26 cellular contexts compared by ENCODE assay signal in genomic region chr1:30101016-30101415, GRCh38.
"Had no signal": no experiment of that assay in that cellular context is flagged by ENCODE, and none has a peak within 500 bp of the region (broad histone marks: within the 10 kb centered on the region; RNA-seq: fewer than 3 reads in every experiment).

No MANE protein-coding gene starts in this region.

- H3K4me1 Mint-ChIP-seq: activated CD4-positive, alpha-beta memory T cell treated with anti-CD3 and anti-CD28 coated beads, Interleukin-2, amount 10 ng/mL, durations not matched to agents 7 days and 5 days; activated CD4-positive, alpha-beta T cell treated with anti-CD3 and anti-CD28 coated beads, Interleukin-2, amount 10 ng/mL, durations not matched to agents 7 days and 5 days; activated T-helper 17 cell treated with anti-CD3 and anti-CD28 coated beads, Interleukin-2, amount 50 U/mL, for 72 hours; central memory CD8-positive, alpha-beta T cell had no signal

- ATAC-seq: activated T-cell treated with anti-CD3 and anti-CD28 coated beads, Interleukin-2, amount 50 U/mL, for 4 hours; activated T-helper 17 cell treated with anti-CD3 and anti-CD28 coated beads, Interleukin-2, amount 50 U/mL, for 72 hours; effector memory CD8-positive, alpha-beta T cell; foreskin keratinocyte; gastrocnemius medialis had no signal

- H3K4me3 ChIP-seq: esophagus muscularis mucosa, gastrocnemius medialis had no signal

- H3K9me3 Mint-ChIP-seq: activated CD4-positive, alpha-beta memory T cell treated with anti-CD3 and anti-CD28 coated beads, Interleukin-2, amount 10 ng/mL, durations not matched to agents 7 days and 5 days; activated CD4-positive, alpha-beta T cell treated with anti-CD3 and anti-CD28 coated beads, Interleukin-2, amount 10 ng/mL, durations not matched to agents 7 days and 5 days; activated T-cell treated with anti-CD3 and anti-CD28 coated beads, Interleukin-2, amount 50 U/mL, for 4 hours; activated T-helper 17 cell treated with anti-CD3 and anti-CD28 coated beads, Interleukin-2, amount 50 U/mL, for 72 hours; central memory CD8-positive, alpha-beta T cell; effector memory CD8-positive, alpha-beta T cell had no signal

- H3K36me3 ChIP-seq: brain microvascular endothelial cell, esophagus muscularis mucosa, gastrocnemius medialis had no signal

- H3K27me3 Mint-ChIP-seq: activated CD4-positive, alpha-beta memory T cell treated with anti-CD3 and anti-CD28 coated beads, Interleukin-2, amount 10 ng/mL, durations not matched to agents 7 days and 5 days; activated CD4-positive, alpha-beta T cell treated with anti-CD3 and anti-CD28 coated beads, Interleukin-2, amount 10 ng/mL, durations not matched to agents 7 days and 5 days; activated T-helper 17 cell treated with anti-CD3 and anti-CD28 coated beads, Interleukin-2, amount 50 U/mL, for 72 hours had no signal

- H3K4me1 ChIP-seq: foreskin keratinocyte, gastrocnemius medialis had no signal

- H3K4me3 Mint-ChIP-seq: activated CD4-positive, alpha-beta memory T cell treated with anti-CD3 and anti-CD28 coated beads, Interleukin-2, amount 10 ng/mL, durations not matched to agents 7 days and 5 days; activated CD4-positive, alpha-beta T cell treated with anti-CD3 and anti-CD28 coated beads, Interleukin-2, amount 10 ng/mL, durations not matched to agents 7 days and 5 days; activated naive CD8-positive, alpha-beta T cell; activated T-cell treated with anti-CD3 and anti-CD28 coated beads, Interleukin-2, amount 50 U/mL, for 4 hours; activated T-helper 17 cell treated with anti-CD3 and anti-CD28 coated beads, Interleukin-2, amount 50 U/mL, for 72 hours; central memory CD8-positive, alpha-beta T cell; effector memory CD8-positive, alpha-beta T cell; WTC11 had no signal

- DNase-seq: activated CD4-positive, alpha-beta memory T cell treated with anti-CD3 and anti-CD28 coated beads, Interleukin-2, amount 10 ng/mL, durations not matched to agents 7 days and 5 days; activated CD4-positive, alpha-beta T cell treated with anti-CD3 and anti-CD28 coated beads for 1 hour; activated CD4-positive, alpha-beta T cell treated with anti-CD3 and anti-CD28 coated beads for 4 hours; activated CD4-positive, alpha-beta T cell treated with anti-CD3 and anti-CD28 coated beads, Interleukin-2, amount 10 ng/mL, durations not matched to agents 7 days and 5 days; activated CD4-positive, alpha-beta T cell treated with anti-CD3 and anti-CD28 coated beads, Interleukin-2, amount 50 U/mL, for 4 hours; activated CD8-positive, alpha-beta memory T cell treated with anti-CD3 and anti-CD28 coated beads, Interleukin-2, amount 50 U/mL, for 48 hours; activated effector memory CD4-positive, alpha-beta T cell treated with Interleukin-2 at 50 U/mL for 16 hours; activated gamma-delta T cell treated with Interleukin-2 at 50 U/mL for 16 hours; activated naive CD4-positive, alpha-beta T cell treated with anti-CD3 and anti-CD28 coated beads, Interleukin-2, amount 50 U/mL, for 16 hours; activated naive CD4-positive, alpha-beta T cell treated with Interleukin-2 at 50 U/mL for 16 hours; activated T-cell treated with anti-CD3 and anti-CD28 coated beads for 4 hours; activated T-cell treated with anti-CD3 and anti-CD28 coated beads, Interleukin-2, amount 50 U/mL, for 4 hours; amniotic stem cell; brain microvascular endothelial cell; cortex of kidney; effector CD4-positive, alpha-beta T cell; effector memory CD8-positive, alpha-beta T cell; erythroblast; foreskin keratinocyte; gastrocnemius medialis; T-helper 2 cell had no signal

- H3K36me3 Mint-ChIP-seq: activated naive CD8-positive, alpha-beta T cell; WTC11 had no signal

- H3K27ac ChIP-seq: brain microvascular endothelial cell, esophagus muscularis mucosa, foreskin keratinocyte, gastrocnemius medialis had no signal

- H3K27me3 ChIP-seq: brain microvascular endothelial cell had no signal

- H3K27ac Mint-ChIP-seq: activated CD4-positive, alpha-beta memory T cell treated with anti-CD3 and anti-CD28 coated beads, Interleukin-2, amount 10 ng/mL, durations not matched to agents 7 days and 5 days; activated CD4-positive, alpha-beta T cell treated with anti-CD3 and anti-CD28 coated beads, Interleukin-2, amount 10 ng/mL, durations not matched to agents 7 days and 5 days; activated naive CD8-positive, alpha-beta T cell; activated T-helper 17 cell treated with anti-CD3 and anti-CD28 coated beads, Interleukin-2, amount 50 U/mL, for 72 hours; effector memory CD8-positive, alpha-beta T cell; WTC11 had no signal

- H3K9me3 ChIP-seq: esophagus muscularis mucosa, gastrocnemius medialis had no signal
